ENCODE assay signal across 32 cellular contexts in the genomic region with DNA sequence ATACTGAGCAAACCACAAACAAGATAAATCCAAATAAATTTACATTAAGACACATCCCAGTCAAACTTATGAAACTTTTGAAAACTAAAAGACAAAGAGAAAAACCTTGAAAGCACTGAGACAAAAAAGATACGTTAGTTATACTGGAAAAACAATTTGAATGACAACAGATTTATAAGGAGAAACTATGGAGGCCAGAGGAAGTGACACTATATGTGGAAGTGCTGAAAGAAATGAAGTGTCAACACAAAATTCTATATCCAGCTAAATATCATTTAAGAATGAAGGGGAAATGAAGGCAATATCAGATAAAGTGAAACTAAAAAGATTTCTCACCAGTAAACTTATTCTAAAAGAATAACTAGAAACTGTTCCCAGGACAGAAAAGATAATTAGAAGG.
"Had no signal": no experiment of that assay in that cellular context is flagged by ENCODE, and none has a peak within 500 bp of the region (broad histone marks: within the 10 kb centered on the region; RNA-seq: fewer than 3 reads in every experiment).

No MANE protein-coding gene starts in this region.

- H3K27me3 ChIP-seq: ascending aorta, cardiac muscle cell had no signal

- DNase-seq: activated CD4-positive, alpha-beta memory T cell treated with anti-CD3 and anti-CD28 coated beads, Interleukin-2, amount 10 ng/mL, durations not matched to agents 7 days and 5 days; activated CD4-positive, alpha-beta T cell treated with anti-CD3 and anti-CD28 coated beads for 1 hour; activated CD4-positive, alpha-beta T cell treated with anti-CD3 and anti-CD28 coated beads for 36 hours; activated CD4-positive, alpha-beta T cell treated with anti-CD3 and anti-CD28 coated beads for 48 hours; activated CD4-positive, alpha-beta T cell treated with anti-CD3 and anti-CD28 coated beads, Interleukin-2, amount 10 ng/mL, durations not matched to agents 7 days and 5 days; activated CD4-positive, alpha-beta T cell treated with anti-CD3 and anti-CD28 coated beads, Interleukin-2, amount 50 U/mL, for 48 hours; activated CD4-positive, CD25-positive, alpha-beta regulatory T cell; activated CD8-positive, alpha-beta memory T cell treated with anti-CD3 and anti-CD28 coated beads for 24 hours; activated CD8-positive, alpha-beta memory T cell treated with anti-CD3 and anti-CD28 coated beads, Interleukin-2, amount 10 ng/mL, durations not matched to agents 7 days and 5 days; activated CD8-positive, alpha-beta memory T cell treated with anti-CD3 and anti-CD28 coated beads, Interleukin-2, amount 50 U/mL, for 48 hours; activated CD8-positive, alpha-beta T cell treated with anti-CD3 and anti-CD28 coated beads, Interleukin-2, amount 10 ng/mL, durations not matched to agents 7 days and 5 days; activated effector memory CD4-positive, alpha-beta T cell treated with Interleukin-2 at 50 U/mL for 16 hours; activated gamma-delta T cell; activated naive CD4-positive, alpha-beta T cell treated with anti-CD3 and anti-CD28 coated beads, Interleukin-2, amount 10 ng/mL, durations not matched to agents 7 days and 5 days; activated naive CD4-positive, alpha-beta T cell treated with Interleukin-2 at 50 U/mL for 16 hours; activated naive CD8-positive, alpha-beta T cell treated with anti-CD3 and anti-CD28 coated beads, Interleukin-2, amount 10 ng/mL, durations not matched to agents 7 days and 5 days; activated naive CD8-positive, alpha-beta T cell treated with anti-CD3 and anti-CD28 coated beads, Interleukin-2, amount 50 U/mL, for 24 hours; activated T-cell treated with anti-CD3 and anti-CD28 coated beads, Interleukin-2, amount 50 U/mL, for 24 hours; activated T-cell treated with anti-CD3 and anti-CD28 coated beads, Interleukin-2, amount 50 U/mL, for 48 hours; amygdala; anterior cingulate cortex; caudate nucleus; cerebellar nuclear complex; T-helper 1 cell; T-helper 2 cell; T-helper 9 cell had no signal

- H3K4me3 ChIP-seq: ascending aorta, cardiac muscle cell had no signal

- H3K27ac ChIP-seq: ascending aorta, cardiac muscle cell, VCaP had no signal

- H3K36me3 ChIP-seq: ascending aorta, cardiac muscle cell had no signal

- ATAC-seq: activated CD4-positive, alpha-beta T cell treated with anti-CD3 and anti-CD28 coated beads for 36 hours; activated CD4-positive, CD25-positive, alpha-beta regulatory T cell treated with anti-CD3 and anti-CD28 coated beads, Interleukin-2, amount 50 U/mL, for 24 hours; activated CD8-positive, alpha-beta memory T cell treated with anti-CD3 and anti-CD28 coated beads, Interleukin-2, amount 10 ng/mL, durations not matched to agents 7 days and 5 days; activated CD8-positive, alpha-beta T cell treated with anti-CD3 and anti-CD28 coated beads, Interleukin-2, amount 10 ng/mL, durations not matched to agents 7 days and 5 days; activated naive CD8-positive, alpha-beta T cell treated with anti-CD3 and anti-CD28 coated beads, Interleukin-2, amount 50 U/mL, for 24 hours had no signal

- FAIRE-seq: bronchial epithelial cell, TTC549 had no signal

- H3K4me1 ChIP-seq: ascending aorta had no signal
